ENCODE assay signal across 7 cellular contexts in the genomic region with DNA sequence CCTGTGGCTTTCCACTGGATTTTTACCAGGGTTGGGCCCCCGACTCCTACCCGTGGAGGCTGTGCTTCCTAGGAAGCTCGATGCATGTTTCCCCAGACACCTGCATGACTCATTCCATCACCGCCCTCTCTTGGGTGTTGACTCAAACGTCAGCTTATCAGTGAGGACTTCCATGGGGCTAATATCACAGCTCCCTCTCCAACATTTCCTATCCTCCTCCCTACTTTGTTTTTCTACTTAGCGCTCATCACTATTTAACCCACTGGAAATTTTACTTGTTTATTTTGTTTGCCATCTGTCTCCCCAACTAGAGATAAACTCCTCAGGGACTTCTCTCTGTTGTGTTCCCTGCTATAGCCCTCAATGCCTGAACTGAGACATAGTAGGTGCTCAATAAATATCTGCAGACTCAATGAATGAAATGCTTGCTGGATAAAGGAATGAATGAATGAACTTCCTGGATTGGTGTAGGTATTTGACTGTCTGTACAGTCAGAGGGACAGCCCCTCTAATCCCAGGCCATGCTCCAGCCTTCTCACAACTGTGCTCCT. TPM values are rescaled to one million over a fixed set of nuclear protein-coding genes. Genes with fewer than 3 reads are reported as not detected.
DNase-seq lines count a peak whose midpoint lies in the region.

No MANE protein-coding gene starts in this region.

- peak; percentile 47 for DNase-seq in HT1080 (ENCODE audit: low read depth)
- DNase-seq in SW480 (ENCODE audit: low spot score), result peak; percentile 85
- DNase-seq in iPS-NIHi7 (ENCODE audit: extremely low spot score), result peak; percentile 64
- no peak for DNase-seq in MV-4-11 (lab: John Stamatoyannopoulos, UW)
- no peak for DNase-seq in superior temporal gyrus (ENCODE audit: extremely low spot score)
- no peak for DNase-seq in effector CD4-positive, alpha-beta T cell

- peak overlapping the region; percentile 100 for H3K27ac ChIP-seq in temporal lobe (ENCODE audit: low read depth, low read length)

RNA-seq across cellular contexts. Expression of a gene that starts 55.9 kb away (rescaled TPM):
- not detected in 2 replicates for total RNA-seq in HT1080 (2014; rRNA removed; shearing (Covaris generic))
- polyA plus RNA-seq in HT1080 (2015; cell fraction: cytosol; rRNA removed), result 0.15 TPM in 1 of 2 replicates, not detected in the other
- 0.07 TPM in 1 of 2 replicates, not detected in the other for polyA plus RNA-seq in HT1080 (2015; cell fraction: nucleus; rRNA removed)
- 14.0 TPM for total RNA-seq in temporal lobe

Comparison
In these comparisons a context has a peak if more than half of its experiments do, and no peak if none do; other contexts are left out.
1. DNase-seq: peak in HT1080 (single experiment), SW480 (single experiment) and iPS-NIHi7 (single experiment); none in MV-4-11 (single experiment), superior temporal gyrus (single experiment) and effector CD4-positive, alpha-beta T cell (single experiment).
2. RNA of a gene that starts 55.9 kb away (total RNA-seq): 14.0 TPM in temporal lobe (single experiment); not detected in HT1080; every median in the first group is over 10 times any median in the second.